ENCODE assay signal across 19 cellular contexts in genomic region chr2:29079887-29080286, GRCh38. TPM values are rescaled to one million over a fixed set of nuclear protein-coding genes. Genes with fewer than 3 reads are reported as not detected.
DNase-seq lines count a peak whose midpoint lies in the region; ATAC-seq and TF ChIP-seq lines count a peak whose summit lies in the region.
"Had no signal": no experiment of that assay in that cellular context is flagged by ENCODE, and none has a peak within 500 bp of the region (broad histone marks: within the 10 kb centered on the region; RNA-seq: fewer than 3 reads in every experiment).

No MANE protein-coding gene starts in this region.

- intact Hi-C loops in upper lobe of right lung (cut with DNase I): no loop called here

- H3K9me3 Mint-ChIP-seq in osteocyte (ENCODE audit: unreplicated experiment): peaks cover 5% of the 10 kb centered on the region
- peaks cover 26% of the 10 kb centered on the region for H3K9me3 Mint-ChIP-seq in WTC11

- H3K27ac ChIP-seq in upper lobe of right lung: no peak overlapping the region
- H3K27ac ChIP-seq: GM23248 had no signal

- no peaks in the 10 kb centered on the region for H3K36me3 Mint-ChIP-seq in osteocyte (ENCODE audit: unreplicated experiment)
- peaks cover 12% of the 10 kb centered on the region; the same call in 1 of the 2 replicates for H3K36me3 Mint-ChIP-seq in WTC11
- H3K36me3 Mint-ChIP-seq: CD4-positive, CD25-positive, alpha-beta regulatory T cell; CD8-positive, alpha-beta T cell had no signal

- H3K36me3 ChIP-seq in upper lobe of right lung: no peaks in the 10 kb centered on the region

- H3K4me3 Mint-ChIP-seq in osteocyte (ENCODE audit: unreplicated experiment): no peak overlapping the region
- H3K4me3 Mint-ChIP-seq in WTC11: no peak overlapping the region
- H3K4me3 Mint-ChIP-seq: CD4-positive, CD25-positive, alpha-beta regulatory T cell; CD8-positive, alpha-beta T cell; H9 had no signal

- H3K27me3 Mint-ChIP-seq in osteocyte (ENCODE audit: unreplicated experiment) (peaks cover 7% of the 10 kb centered on the region), WTC11 (ENCODE audit: low read depth) (no peaks in the 10 kb centered on the region)

- CTCF ChIA-PET in WTC11 (lab: Charles Lee): no interaction called here

- ATAC-seq in upper lobe of right lung: no peak
- ATAC-seq in WTC11: no peak
- ATAC-seq: CD8-positive, alpha-beta T cell; GM12878; HCT116 had no signal

- TF ChIP-seq CTCF in GM12865 (IDR thresholded peaks at IDR 0.05; ENCODE audit: insufficient read depth, low read depth, low read length, missing control alignments) (no peak), osteocyte (IDR thresholded peaks at IDR 0.05) (no peak), upper lobe of right lung (IDR thresholded peaks at IDR 0.05) (no peak), WTC11 (IDR thresholded peaks at IDR 0.05) (no peak)

- POLR2A ChIA-PET in WTC11 (lab: Charles Lee): no interaction called here

- H3K27ac Mint-ChIP-seq in osteocyte (ENCODE audit: unreplicated experiment) (no peak overlapping the region), WTC11 (no peak overlapping the region)
- H3K27ac Mint-ChIP-seq: CD4-positive, CD25-positive, alpha-beta regulatory T cell; CD8-positive, alpha-beta T cell; H9 had no signal

- H3K4me1 Mint-ChIP-seq in osteocyte (ENCODE audit: unreplicated experiment) (no peaks in the 10 kb centered on the region), WTC11 (no peaks in the 10 kb centered on the region; the same call in 1 of the 2 replicates)
- H3K4me1 Mint-ChIP-seq: CD4-positive, CD25-positive, alpha-beta regulatory T cell had no signal

- H3K27me3 ChIP-seq in upper lobe of right lung: no peaks in the 10 kb centered on the region

- no peaks in the 10 kb centered on the region for H3K4me1 ChIP-seq in upper lobe of right lung
- H3K4me1 ChIP-seq: Caco-2 had no signal

- H3K4me3 ChIP-seq in GM12865 (ENCODE audit: low read depth, low read length) (no peak overlapping the region), upper lobe of right lung (no peak overlapping the region)
- H3K4me3 ChIP-seq: GM12878, GM23248 had no signal

- DNase-seq in GM12865 (ENCODE audit: low read depth): peak; percentile 21
- peak; percentile 27 for DNase-seq in ecto neural progenitor cell (ENCODE audit: low spot score)
- DNase-seq in osteocyte (ENCODE audit: extremely low spot score, unreplicated experiment): peak; percentile 69
- DNase-seq in upper lobe of right lung: no peak
- no peak for DNase-seq in WTC11 (ENCODE audit: low spot score)
- no peak for DNase-seq in NOMO-1 treated with dmso at 0.1 percent for 144 hours (lab: John Stamatoyannopoulos, UW; ENCODE audit: unreplicated experiment)
- DNase-seq: C1 segment of cervical spinal cord; Caco-2; CD4-positive, CD25-positive, alpha-beta regulatory T cell; CD8-positive, alpha-beta T cell; DMS153; DND-41; GM23248; H9 had no signal

- no peaks in the 10 kb centered on the region for H3K9me3 ChIP-seq in upper lobe of right lung

TF ChIP-seq in WTC11, 78 proteins besides CTCF, POLR2A, EP300 and RAD21 (continues in another document):
- TF ChIP-seq RELA (CRISPR knock-in tag; IDR thresholded peaks at IDR 0.05; ENCODE audit: borderline replicate concordance) (no peak), ZNF138 (CRISPR knock-in tag; conservative IDR thresholded peaks at IDR 0.05) (no peak), EMX1 (CRISPR knock-in tag; IDR thresholded peaks at IDR 0.05) (no peak), MAX (CRISPR knock-in tag; IDR thresholded peaks at IDR 0.05) (no peak), ERG (CRISPR knock-in tag; IDR thresholded peaks at IDR 0.05) (no peak), ATF3 (CRISPR knock-in tag; conservative IDR thresholded peaks at IDR 0.05) (no peak), STAT6 (CRISPR knock-in tag; conservative IDR thresholded peaks at IDR 0.05; ENCODE audit: low read depth) (no peak), ZNF532 (CRISPR knock-in tag; IDR thresholded peaks at IDR 0.05; ENCODE audit: borderline replicate concordance) (no peak), SMAD3 (CRISPR knock-in tag; IDR thresholded peaks at IDR 0.05; ENCODE audit: borderline replicate concordance) (no peak), USF1 (CRISPR knock-in tag; IDR thresholded peaks at IDR 0.05) (no peak), IRF2 (CRISPR knock-in tag; IDR thresholded peaks at IDR 0.05; ENCODE audit: borderline replicate concordance, low read depth) (no peak)

RNA-seq across cellular contexts. Expression of gene PCARE, which starts 5.6 kb away (rescaled TPM):
- total RNA-seq in osteocyte: not detected in 2 replicates
- 0.55 TPM for total RNA-seq in upper lobe of right lung
- not detected in 3 replicates for total RNA-seq in WTC11 (2021)
- total RNA-seq: A172; A673; Caco-2; CD4-positive, CD25-positive, alpha-beta regulatory T cell; CD8-positive, alpha-beta T cell; GM23248; H1; H9 had no signal

RNA-seq across cellular contexts. Expression of gene CLIP4, which starts 35.3 kb away (rescaled TPM):
- total RNA-seq in osteocyte: 22.1 and 24.6 TPM in 2 replicates
- total RNA-seq in upper lobe of right lung: 61.1 TPM
- total RNA-seq in WTC11 (2021): 0.21 to 0.62 TPM (median 0.39 TPM) in 3 replicates

Comparison
In these comparisons a context has a peak if more than half of its experiments do, and no peak if none do; other contexts are left out.
1. DNase-seq: peak in GM12865 (single experiment), ecto neural progenitor cell (single experiment) and osteocyte (single experiment); none in upper lobe of right lung (single experiment), WTC11 (single experiment) and NOMO-1 treated with dmso at 0.1 percent for 144 hours (single experiment).
2. RNA of gene CLIP4, which starts 35.3 kb away (total RNA-seq): 61.1 TPM in upper lobe of right lung (single experiment) and 22.1 to 24.6 TPM in osteocyte; 0.21 to 0.62 TPM in WTC11; every median in the first group is over 10 times any median in the second.